In genomic region chr2:82275599-82275998, GRCh38 we compare ENCODE assay signal across 22 cellular contexts.
"Had no signal": no experiment of that assay in that cellular context is flagged by ENCODE, and none has a peak within 500 bp of the region (broad histone marks: within the 10 kb centered on the region; RNA-seq: fewer than 3 reads in every experiment).

No MANE protein-coding gene starts in this region.

- H3K27ac Mint-ChIP-seq: endodermal cell; immature natural killer cell; memory B cell; mesothelial cell of epicardium; natural killer cell treated with Interleukin-12 subunit alpha and Interleukin-12 subunit beta and Interleukin-15 and Interleukin-18, amount 100 ng/mL, for 72 hours; neural progenitor cell; stimulated activated effector memory CD8-positive, alpha-beta T cell treated with anti-CD3 and anti-CD28 coated beads, Interleukin-12 subunit alpha, Interleukin-12 subunit beta, amount 100 ng/mL, for 72 hours; stimulated activated naive CD8-positive, alpha-beta T cell treated with anti-CD3 and anti-CD28 coated beads, Interleukin-15, Interleukin-2, amounts not matched to agents 100 ng/mL and 50 ng/mL, for 24 hours had no signal

- H3K9me3 Mint-ChIP-seq: neural progenitor cell had no signal

- H3K4me3 Mint-ChIP-seq: endodermal cell; immature natural killer cell; memory B cell; mesothelial cell of epicardium; natural killer cell treated with Interleukin-12 subunit alpha and Interleukin-12 subunit beta and Interleukin-15 and Interleukin-18, amount 100 ng/mL, for 72 hours; neural progenitor cell; stimulated activated effector memory CD8-positive, alpha-beta T cell treated with anti-CD3 and anti-CD28 coated beads, Interleukin-12 subunit alpha, Interleukin-12 subunit beta, amount 100 ng/mL, for 72 hours; stimulated activated naive CD8-positive, alpha-beta T cell treated with anti-CD3 and anti-CD28 coated beads, Interleukin-15, Interleukin-2, amounts not matched to agents 100 ng/mL and 50 ng/mL, for 24 hours had no signal

- ATAC-seq: foreskin keratinocyte; lower lobe of right lung; natural killer cell treated with Interleukin-12 subunit alpha and Interleukin-12 subunit beta and Interleukin-15 and Interleukin-18, amount 100 ng/mL, for 72 hours; right cardiac atrium; stimulated activated effector memory CD8-positive, alpha-beta T cell treated with anti-CD3 and anti-CD28 coated beads, Interleukin-12 subunit alpha, Interleukin-12 subunit beta, amount 100 ng/mL, for 72 hours had no signal

- H3K4me1 Mint-ChIP-seq: immature natural killer cell; memory B cell; mesothelial cell of epicardium; neural progenitor cell; stimulated activated effector memory CD8-positive, alpha-beta T cell treated with anti-CD3 and anti-CD28 coated beads, Interleukin-12 subunit alpha, Interleukin-12 subunit beta, amount 100 ng/mL, for 72 hours had no signal

- H3K36me3 Mint-ChIP-seq: immature natural killer cell; memory B cell; mesothelial cell of epicardium; neural progenitor cell; stimulated activated effector memory CD8-positive, alpha-beta T cell treated with anti-CD3 and anti-CD28 coated beads, Interleukin-12 subunit alpha, Interleukin-12 subunit beta, amount 100 ng/mL, for 72 hours had no signal

- DNase-seq: effector CD4-positive, alpha-beta T cell; endodermal cell; erythroblast; foreskin keratinocyte; immature natural killer cell; left ventricle myocardium inferior; lower lobe of right lung; nucleus accumbens; ovary; right cardiac atrium; small intestine; stimulated activated CD4-positive, alpha-beta T cell treated with anti-CD3 and anti-CD28 coated beads, Interleukin-4, amount 100 ng/mL, for 1 hour; stimulated activated CD8-positive, alpha-beta memory T cell treated with anti-CD3 and anti-CD28 coated beads, Interleukin-4, amount 100 ng/mL, for 48 hours; tibial artery; upper lobe of left lung; uterus had no signal

- H3K27me3 Mint-ChIP-seq: memory B cell; natural killer cell treated with Interleukin-12 subunit alpha and Interleukin-12 subunit beta and Interleukin-15 and Interleukin-18, amount 100 ng/mL, for 72 hours; stimulated activated naive CD8-positive, alpha-beta T cell treated with anti-CD3 and anti-CD28 coated beads, Interleukin-15, Interleukin-2, amounts not matched to agents 100 ng/mL and 50 ng/mL, for 24 hours had no signal
